18 cellular contexts compared by ENCODE assay signal in genomic region chr15:71230303-71230702, GRCh38.
DNase-seq lines count a peak whose midpoint lies in the region; ATAC-seq, FAIRE-seq and TF ChIP-seq lines count a peak whose summit lies in the region.
"Had no signal": no experiment of that assay in that cellular context is flagged by ENCODE, and none has a peak within 500 bp of the region (broad histone marks: within the 10 kb centered on the region; RNA-seq: fewer than 3 reads in every experiment).

No MANE protein-coding gene starts in this region.

- FAIRE-seq in small intestine (lab: Jason Lieb, UNC), result no peak
- FAIRE-seq: GM12891, GM18507 had no signal

- H3K4me1 ChIP-seq in small intestine (ENCODE audit: control insufficient read depth in 2 of 2, insufficient read depth in 1 of 2, low read depth in 1 of 2, low read length in 1 of 2), result peaks cover 14 to 16% of the 10 kb centered on the region in 2 donors
- H3K4me1 ChIP-seq in PC-9 (replicated peaks; ENCODE audit: insufficient read depth), result no peaks in the 10 kb centered on the region
- no peaks in the 10 kb centered on the region for H3K4me1 ChIP-seq in trophoblast cell (ENCODE audit: control insufficient read depth in 1 of 2, insufficient read depth in 2 of 2, low read length in 2 of 2)
- no peaks in the 10 kb centered on the region for H3K4me1 ChIP-seq in ovary (ENCODE audit: insufficient read depth)

- H3K4me2 ChIP-seq in PC-9 (no peak overlapping the region), trophoblast cell (ENCODE audit: low read length) (no peak overlapping the region)

- no peaks in the 10 kb centered on the region for H3K36me3 ChIP-seq in small intestine (ENCODE audit: control insufficient read depth in 2 of 2, insufficient read depth in 2 of 2, low read length in 2 of 2)
- H3K36me3 ChIP-seq in PC-9 (ENCODE audit: low read depth), result no peaks in the 10 kb centered on the region
- H3K36me3 ChIP-seq in trophoblast cell (ENCODE audit: control insufficient read depth in 1 of 2, insufficient read depth in 2 of 2, low read length in 2 of 2), result no peaks in the 10 kb centered on the region
- H3K36me3 ChIP-seq in ovary, result no peaks in the 10 kb centered on the region
- H3K36me3 ChIP-seq: HAP-1 had no signal

- H4K12ac ChIP-seq in trophoblast cell (ENCODE audit: low read depth, low read length), result no peak overlapping the region

- no peak overlapping the region for H2BK5ac ChIP-seq in trophoblast cell (ENCODE audit: low read depth, low read length, poor library complexity)

- H3K9me2 ChIP-seq in PC-9 (ENCODE audit: insufficient read depth), result no peaks in the 10 kb centered on the region

- H3F3A ChIP-seq in PC-9 (ENCODE audit: insufficient read depth, low read depth), result no peaks in the 10 kb centered on the region

- no peak overlapping the region for H3K18ac ChIP-seq in trophoblast cell (ENCODE audit: low read length)

- TF ChIP-seq POLR2A in ovary (IDR thresholded peaks at IDR 0.05), result no peak

- H3K79me2 ChIP-seq in PC-9 (ENCODE audit: low read depth), result no peaks in the 10 kb centered on the region
- no peaks in the 10 kb centered on the region for H3K79me2 ChIP-seq in trophoblast cell (ENCODE audit: control insufficient read depth, insufficient read depth, low read length, poor library complexity)

- H4K91ac ChIP-seq in trophoblast cell (ENCODE audit: low read depth, low read length), result no peak overlapping the region

- H3K4ac ChIP-seq in trophoblast cell (ENCODE audit: low read depth, low read length), result no peak overlapping the region

- no peak overlapping the region for H2BK120ac ChIP-seq in trophoblast cell (ENCODE audit: insufficient read depth, low read length, poor library complexity)

- POLR2A ChIA-PET in PC-9 (lab: Charles Lee; ENCODE audit: unreplicated experiment), result no interaction called here

- no peaks in the 10 kb centered on the region for H3K79me1 ChIP-seq in trophoblast cell (ENCODE audit: low read length)

- peak; percentile 29 for ATAC-seq in left colon

- no peaks in the 10 kb centered on the region for H3K27me3 ChIP-seq in small intestine (ENCODE audit: control insufficient read depth in 2 of 2, insufficient read depth in 2 of 2, low read length in 2 of 2)
- H3K27me3 ChIP-seq in PC-9 (ENCODE audit: insufficient read depth, low read depth), result no peaks in the 10 kb centered on the region
- peaks cover 5% of the 10 kb centered on the region for H3K27me3 ChIP-seq in trophoblast cell (ENCODE audit: insufficient read depth, low read length)
- H3K27me3 ChIP-seq in ovary, result no peaks in the 10 kb centered on the region

- no peak overlapping the region for H2BK12ac ChIP-seq in trophoblast cell (ENCODE audit: low read length)

- no peak for TF ChIP-seq EP300 in ovary (IDR thresholded peaks at IDR 0.05)

- H3K14ac ChIP-seq in trophoblast cell (ENCODE audit: low read length), result no peak overlapping the region

- DNase-seq in NCI-H526 treated with DMSO at 0.1 percent for 48 hours (lab: John Stamatoyannopoulos, UW) (peak; percentile 59), left colon (no peak), small intestine (peak; percentile 83), PC-9 (no peak), trophoblast cell (no peak), ovary (no peak)
- DNase-seq: C1 segment of cervical spinal cord; Calu3; CD4-positive, alpha-beta memory T cell; COR-L47; DMS53; DMS79 treated with DMSO at 0.1 percent for 48 hours; GF-D8; GM23248; HFFc6 had no signal

- TF ChIP-seq CTCF in PC-9 (conservative IDR thresholded peaks at IDR 0.05) (no peak), ovary (IDR thresholded peaks at IDR 0.05) (no peak)

- CTCF ChIA-PET in PC-9 (lab: Charles Lee), result no interaction called here

- H3K27ac ChIP-seq in small intestine (ENCODE audit: low read depth in 1 of 2, low read length in 1 of 2) (no peak overlapping the region), PC-9 (no peak overlapping the region), trophoblast cell (ENCODE audit: low read depth, low read length) (no peak overlapping the region), ovary (no peak overlapping the region)
- H3K27ac ChIP-seq: GM23248 had no signal

- H2AFZ ChIP-seq in PC-9, result no peak overlapping the region
- H2AFZ ChIP-seq in trophoblast cell (ENCODE audit: insufficient read depth, low read length, poor library complexity), result no peak overlapping the region
- H2AFZ ChIP-seq: GM23248 had no signal

- BruUV-seq in PC-9 (replicated peaks; lab: Mats Ljungman, UMichigan), result no TSS peak

- H2AK5ac ChIP-seq in trophoblast cell (ENCODE audit: low read length), result no peak overlapping the region

- no peaks in the 10 kb centered on the region for H4K20me1 ChIP-seq in PC-9 (ENCODE audit: insufficient read depth)

- no peak overlapping the region for H3K4me3 ChIP-seq in small intestine (ENCODE audit: low read depth in 1 of 2, low read length in 2 of 2)
- no peak overlapping the region for H3K4me3 ChIP-seq in PC-9
- H3K4me3 ChIP-seq in trophoblast cell (ENCODE audit: low read depth, low read length), result no peak overlapping the region
- H3K4me3 ChIP-seq in ovary, result no peak overlapping the region
- H3K4me3 ChIP-seq: GM23248, HAP-1 had no signal

- WGBS in small intestine, 3 donors, result 42 to 80% (median 62%) methylated on average over 8 of the region's 8 CpGs
- no CpG with 5 or more reads among the region's 8 CpGs for WGBS in trophoblast cell (ENCODE audit: extremely low coverage, insufficient coverage, insufficient read length)
- WGBS in ovary, 3 donors, result 94 to 97% (median 97%) methylated on average over 8 of the region's 8 CpGs

- intact Hi-C loops in left colon (cut with DNase I, micrococcal nuclease), result no loop called here
- intact Hi-C loops in PC-9 (cut with micrococcal nuclease; ENCODE audit: unreplicated experiment), result no loop called here
- intact Hi-C loops in ovary (cut with DNase I), result no loop called here

- H3K9me3 ChIP-seq in small intestine (ENCODE audit: control insufficient read depth, low read depth) (no peaks in the 10 kb centered on the region), PC-9 (ENCODE audit: insufficient read depth, low read depth) (no peaks in the 10 kb centered on the region), trophoblast cell (ENCODE audit: insufficient read depth, low read depth, low read length) (peaks cover 2% of the 10 kb centered on the region), ovary (no peaks in the 10 kb centered on the region)
- H3K9me3 ChIP-seq: HAP-1 had no signal

- no peak overlapping the region for H3K9ac ChIP-seq in trophoblast cell (ENCODE audit: low read length)
- H3K9ac ChIP-seq: GM23248 had no signal

- no peak overlapping the region for H3K23ac ChIP-seq in trophoblast cell (ENCODE audit: low read length)

- no peak overlapping the region for H4K8ac ChIP-seq in trophoblast cell (ENCODE audit: low read depth, low read length)

Comparison
In these comparisons a context has a peak if more than half of its experiments do, and no peak if none do; other contexts are left out.
1. DNase-seq: peak in NCI-H526 treated with DMSO at 0.1 percent for 48 hours (single experiment) and small intestine (single experiment); none in left colon (0 of 2), PC-9 (0 of 2), trophoblast cell (0 of 2) and ovary (0 of 5).